In the genomic region with DNA sequence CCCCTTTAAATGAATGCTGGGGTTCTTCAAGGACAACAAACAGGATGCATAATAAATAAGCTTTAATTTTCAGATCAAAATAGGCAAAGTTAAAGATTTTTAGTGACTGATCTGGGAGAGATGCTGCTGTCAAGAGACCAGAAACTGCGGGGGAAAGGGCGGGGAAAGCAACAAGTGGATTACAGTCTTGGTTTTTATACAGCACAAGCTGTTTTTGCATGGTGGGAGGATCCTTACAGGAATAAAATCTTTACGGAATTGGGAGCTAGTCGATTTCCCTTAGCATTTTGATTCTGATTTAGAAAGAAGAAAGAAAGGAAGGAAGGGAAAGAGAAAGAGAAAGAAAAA, we compare ENCODE assay signal across 17 cellular contexts.
"Had no signal": no experiment of that assay in that cellular context is flagged by ENCODE, and none has a peak within 500 bp of the region (broad histone marks: within the 10 kb centered on the region; RNA-seq: fewer than 3 reads in every experiment).

No MANE protein-coding gene starts in this region.

- H3K4me1 ChIP-seq: gastrocnemius medialis, right atrium auricular region, tibial artery had no signal

- H3K4me3 ChIP-seq: coronary artery, gastrocnemius medialis, right atrium auricular region, smooth muscle cell, tibial artery had no signal

- H3K4me2 ChIP-seq: smooth muscle cell had no signal

- FAIRE-seq: kidney had no signal

- H3K4me1 Mint-ChIP-seq: activated CD4-positive, alpha-beta T cell treated with anti-CD3 and anti-CD28 coated beads, Interleukin-2, amount 10 ng/mL, durations not matched to agents 7 days and 5 days; stimulated activated effector memory CD8-positive, alpha-beta T cell treated with anti-CD3 and anti-CD28 coated beads, Interleukin-12 subunit alpha, Interleukin-12 subunit beta, amount 100 ng/mL, for 72 hours; T-helper 17 cell had no signal

- ATAC-seq: gastrocnemius medialis; stimulated activated effector memory CD8-positive, alpha-beta T cell treated with anti-CD3 and anti-CD28 coated beads, Interleukin-12 subunit alpha, Interleukin-12 subunit beta, amount 100 ng/mL, for 72 hours; T-helper 17 cell had no signal

- H3K36me3 Mint-ChIP-seq: stimulated activated effector memory CD8-positive, alpha-beta T cell treated with anti-CD3 and anti-CD28 coated beads, Interleukin-12 subunit alpha, Interleukin-12 subunit beta, amount 100 ng/mL, for 72 hours had no signal

- H3K4me3 Mint-ChIP-seq: activated CD4-positive, alpha-beta T cell treated with anti-CD3 and anti-CD28 coated beads, Interleukin-2, amount 10 ng/mL, durations not matched to agents 7 days and 5 days; stimulated activated effector memory CD8-positive, alpha-beta T cell treated with anti-CD3 and anti-CD28 coated beads, Interleukin-12 subunit alpha, Interleukin-12 subunit beta, amount 100 ng/mL, for 72 hours; T-helper 17 cell had no signal

- H3K36me3 ChIP-seq: gastrocnemius medialis, right atrium auricular region, tibial artery had no signal

- H3K9me3 ChIP-seq: gastrocnemius medialis, right atrium auricular region, tibial artery had no signal

- H3K9me3 Mint-ChIP-seq: activated CD4-positive, alpha-beta T cell treated with anti-CD3 and anti-CD28 coated beads, Interleukin-2, amount 10 ng/mL, durations not matched to agents 7 days and 5 days; activated T-helper 2 cell treated with anti-CD3 and anti-CD28 coated beads, Interferon-gamma antibody, Interleukin-2, Interleukin-4, amounts not matched to agents 10 μg/mL and 5 μg/mL and 100 μg/mL, durations not matched to agents 14 hours and 24 hours and 36 hours; stimulated activated effector memory CD8-positive, alpha-beta T cell treated with anti-CD3 and anti-CD28 coated beads, Interleukin-12 subunit alpha, Interleukin-12 subunit beta, amount 100 ng/mL, for 72 hours had no signal

- H3K27ac ChIP-seq: coronary artery, epithelial cell of prostate, gastrocnemius medialis, right atrium auricular region, tibial artery had no signal

- DNase-seq: activated CD4-positive, alpha-beta T cell treated with anti-CD3 and anti-CD28 coated beads, Interleukin-2, amount 10 ng/mL, durations not matched to agents 7 days and 5 days; activated CD4-positive, CD25-positive, alpha-beta regulatory T cell; activated naive CD4-positive, alpha-beta T cell treated with anti-CD3 and anti-CD28 coated beads, Interleukin-2, amount 50 U/mL, for 16 hours; activated T-cell treated with anti-CD3 and anti-CD28 coated beads for 4 hours; central memory CD4-positive, alpha-beta T cell; effector memory CD4-positive, alpha-beta T cell; gastrocnemius medialis; kidney; posterior cingulate gyrus; T-helper 17 cell; tibial artery had no signal

- H3K27me3 ChIP-seq: gastrocnemius medialis, right atrium auricular region had no signal
